In genomic region chr6:34723203-34723602, GRCh38 we compare ENCODE assay signal across 2 cellular contexts.
TF ChIP-seq lines count a peak whose summit lies in the region.

No MANE protein-coding gene starts in this region.

TF ChIP-seq in HepG2, 621 proteins besides CTCF, POLR2A, EP300 and RAD21 (continued from another document and continues in another):
- TF ChIP-seq FOXA3 (CRISPR knock-in tag; IDR thresholded peaks at IDR 0.05), result 0 out of 2 replicates have a peak, but pooled peaks have one; percentile 24
- no peak for TF ChIP-seq FOXP1 (IDR thresholded peaks at IDR 0.05)
- TF ChIP-seq FOXP1 (CRISPR knock-in tag; IDR thresholded peaks at IDR 0.05), result peak; percentile 8; the same call in 1 of the 2 replicates
- TF ChIP-seq U2AF2 (IDR thresholded peaks at IDR 0.05; ENCODE audit: low read depth, low read length), result no peak
- TF ChIP-seq TFDP2 (CRISPR knock-in tag; IDR thresholded peaks at IDR 0.05), result no peak
- peak; percentile 84 for TF ChIP-seq NFE2L2 (IDR thresholded peaks at IDR 0.05; ENCODE audit: low read length)
- TF ChIP-seq ZNF431 (CRISPR knock-in tag; IDR thresholded peaks at IDR 0.05; ENCODE audit: borderline replicate concordance, low read depth), result no peak
- no peak for TF ChIP-seq MNT (IDR thresholded peaks at IDR 0.05)
- no peak for TF ChIP-seq PRPF4 (IDR thresholded peaks at IDR 0.05; ENCODE audit: low read depth, low read length, poor library complexity, severe bottlenecking)
- peak; percentile 47; the same call in 1 of the 2 replicates for TF ChIP-seq RARA (CRISPR knock-in tag; IDR thresholded peaks at IDR 0.05)
- TF ChIP-seq ARID5B (CRISPR knock-in tag; IDR thresholded peaks at IDR 0.05), result peak; percentile 43; the same call in 1 of the 2 replicates
- no peak for TF ChIP-seq MLXIP (CRISPR knock-in tag; IDR thresholded peaks at IDR 0.05; ENCODE audit: borderline replicate concordance)
- TF ChIP-seq ZNF501 (CRISPR knock-in tag; IDR thresholded peaks at IDR 0.05), result 0 out of 2 replicates have a peak, but pooled peaks have one; percentile 28
- TF ChIP-seq CAMTA2 (CRISPR knock-in tag; IDR thresholded peaks at IDR 0.05; ENCODE audit: borderline replicate concordance), result no peak
- TF ChIP-seq HDAC6 (IDR thresholded peaks at IDR 0.05; ENCODE audit: low read depth, low read length), result no peak
- no peak for TF ChIP-seq FOXA1 (IDR thresholded peaks at IDR 0.05)
- TF ChIP-seq FOXA1 (CRISPR knock-in tag; IDR thresholded peaks at IDR 0.05), result peak; percentile 41; the same call in 1 of the 2 replicates
- no peak for TF ChIP-seq NR0B2 (CRISPR knock-in tag; IDR thresholded peaks at IDR 0.05)
- TF ChIP-seq MYNN (CRISPR knock-in tag; IDR thresholded peaks at IDR 0.05; ENCODE audit: low read depth), result no peak
- 0 out of 4 replicates have a peak, but pooled peaks of 1 of the 2 experiments have one; percentile 17 for TF ChIP-seq NR2F1 (CRISPR knock-in tag; IDR thresholded peaks at IDR 0.05)

TF ChIP-seq in WTC11, 78 proteins besides CTCF, POLR2A, EP300 and RAD21 (continued from another document):
- no peak for TF ChIP-seq ZNF532 (CRISPR knock-in tag; IDR thresholded peaks at IDR 0.05; ENCODE audit: borderline replicate concordance)
- no peak for TF ChIP-seq MLX (CRISPR knock-in tag; IDR thresholded peaks at IDR 0.05)
- no peak for TF ChIP-seq NFYB (CRISPR knock-in tag; conservative IDR thresholded peaks at IDR 0.05; ENCODE audit: low read depth)
- TF ChIP-seq PRDM15 (CRISPR knock-in tag; IDR thresholded peaks at IDR 0.05), result no peak
- no peak for TF ChIP-seq RELA (CRISPR knock-in tag; IDR thresholded peaks at IDR 0.05; ENCODE audit: borderline replicate concordance)
- no peak for TF ChIP-seq ZMAT4 (CRISPR knock-in tag; IDR thresholded peaks at IDR 0.05)
- TF ChIP-seq MXD4 (CRISPR knock-in tag; IDR thresholded peaks at IDR 0.05; ENCODE audit: borderline replicate concordance), result no peak
- TF ChIP-seq NFATC4 (CRISPR knock-in tag; IDR thresholded peaks at IDR 0.05), result no peak
- no peak for TF ChIP-seq ERG (CRISPR knock-in tag; IDR thresholded peaks at IDR 0.05)
- TF ChIP-seq MAX (CRISPR knock-in tag; IDR thresholded peaks at IDR 0.05), result no peak
- no peak for TF ChIP-seq HMGA2 (CRISPR knock-in tag; IDR thresholded peaks at IDR 0.05)
- no peak for TF ChIP-seq CBFB (CRISPR knock-in tag; IDR thresholded peaks at IDR 0.05; ENCODE audit: low read depth)
- TF ChIP-seq IRF1 (CRISPR knock-in tag; IDR thresholded peaks at IDR 0.05), result no peak
- TF ChIP-seq ATF1 (CRISPR knock-in tag; IDR thresholded peaks at IDR 0.05), result no peak
- TF ChIP-seq NFE2L1 (CRISPR knock-in tag; IDR thresholded peaks at IDR 0.05), result no peak
- no peak for TF ChIP-seq GRHL2 (CRISPR knock-in tag; IDR thresholded peaks at IDR 0.05; ENCODE audit: insufficient replicate concordance, severe bottlenecking)
